Comparison of ENCODE assay signal across 22 cellular contexts in genomic region chr1:147062951-147063350, GRCh38.
"Had no signal": no experiment of that assay in that cellular context is flagged by ENCODE, and none has a peak within 500 bp of the region (broad histone marks: within the 10 kb centered on the region; RNA-seq: fewer than 3 reads in every experiment).

No MANE protein-coding gene starts in this region.

- FAIRE-seq: HTR-8/SVneo, K562, RCC 7860 had no signal

- H3K4me3 ChIP-seq: K562, SJSA1 had no signal

- H3K4me2 ChIP-seq: KMS-11, SK-N-SH had no signal

- H3K27me3 ChIP-seq: SJSA1 had no signal

- ATAC-seq: K562 had no signal

- H3K9ac ChIP-seq: KMS-11, SK-N-SH had no signal

- H3K27ac ChIP-seq: HL-60, KMS-11, SJSA1 had no signal

- H3K9me3 ChIP-seq: SJSA1, SK-N-SH had no signal

- H3K9me2 ChIP-seq: SK-N-SH had no signal

- H3K4me1 ChIP-seq: SJSA1 had no signal

- H3K36me3 ChIP-seq: SJSA1 had no signal

- DNase-seq: Kasumi-1, MM.1S, NCI-H1105, NCI-H1417, NCI-H1436 treated with DMSO at 0.1 percent for 48 hours, NCI-H1694, NCI-H187 treated with DMSO at 0.1 percent for 48 hours, NCI-H2029 treated with DMSO at 0.1 percent for 48 hours, NCI-H2171 treated with DMSO at 0.1 percent for 48 hours, NCI-H524, NCI-H526 treated with DMSO at 0.1 percent for 48 hours, NCI-H748 treated with DMSO at 0.1 percent for 48 hours, Right ventricle myocardium superior, RPMI8226, SIG-M5, SK-N-SH had no signal
